9 cellular contexts compared by ENCODE assay signal in the genomic region with DNA sequence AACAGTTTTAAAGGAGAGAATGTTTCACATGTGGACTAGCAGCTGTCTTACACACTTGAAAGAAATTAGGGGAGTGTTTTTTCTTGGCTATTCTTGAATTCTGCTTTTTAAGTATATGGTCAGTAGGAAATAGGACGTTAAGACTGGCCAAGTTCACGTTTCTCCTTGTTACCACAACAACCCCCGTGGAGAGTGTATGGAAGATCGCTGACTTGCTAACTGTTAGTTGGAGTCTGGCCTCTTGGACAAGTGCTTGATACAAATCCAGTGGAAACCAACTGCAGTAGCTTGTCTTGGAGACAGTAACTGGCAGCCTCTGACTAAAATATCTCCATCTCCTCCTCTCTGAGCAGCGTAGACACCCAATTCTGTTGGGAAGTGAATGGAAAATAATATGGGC. TPM values are rescaled to one million over a fixed set of nuclear protein-coding genes. Genes with fewer than 3 reads are reported as not detected.
DNase-seq lines count a peak whose midpoint lies in the region; ATAC-seq and TF ChIP-seq lines count a peak whose summit lies in the region.
"Had no signal": no experiment of that assay in that cellular context is flagged by ENCODE, and none has a peak within 500 bp of the region (broad histone marks: within the 10 kb centered on the region; RNA-seq: fewer than 3 reads in every experiment).

No MANE protein-coding gene starts in this region.

- H4K20me1 ChIP-seq in H9 (ENCODE audit: control insufficient read depth, insufficient read depth, insufficient read length) = no peaks in the 10 kb centered on the region

- H2BK5ac ChIP-seq in mesenchymal stem cell (ENCODE audit: low read depth, low read length, poor library complexity, severe bottlenecking) (no peak overlapping the region), H9 (ENCODE audit: insufficient read length, low read length) (no peak overlapping the region)

- intact Hi-C loops in activated naive CD4-positive, alpha-beta T cell treated with anti-CD3 and anti-CD28 coated beads for 36 hours (cut with micrococcal nuclease) = loop anchor here (1.0 to 10.0 kb wide), 10 partner anchors 21 to 1706 kb away; a partner anchor contains a TSS

- TF ChIP-seq POLR2A in upper lobe of left lung (IDR thresholded peaks at IDR 0.05) = no peak

- CTCF ChIA-PET in activated naive CD4-positive, alpha-beta T cell treated with anti-CD3 and anti-CD28 coated beads for 36 hours (lab: Charles Lee) = interaction anchor here (0.7 to 2.9 kb wide), 7 partner anchors 18 to 510 kb away, joined by 3 to 15 read pairs (median 4); no protein-coding TSS in a partner anchor

- peaks cover 9% of the 10 kb centered on the region for H3K27me3 Mint-ChIP-seq in activated naive CD4-positive, alpha-beta T cell treated with anti-CD3 and anti-CD28 coated beads for 36 hours (ENCODE audit: low read depth)
- H3K27me3 Mint-ChIP-seq in brain = peaks cover 22% of the 10 kb centered on the region
- H3K27me3 Mint-ChIP-seq in H9 (ENCODE audit: low read depth) = peaks cover 79% of the 10 kb centered on the region

- H4K91ac ChIP-seq in mesenchymal stem cell (ENCODE audit: low read length) (no peak overlapping the region), H9 (ENCODE audit: insufficient read length, low read depth, low read length) (no peak overlapping the region)

- H3K4ac ChIP-seq in mesenchymal stem cell (ENCODE audit: low read depth in 1 of 2, low read length in 2 of 2) (no peak overlapping the region), H9 (ENCODE audit: low read depth, low read length) (no peak overlapping the region)

- H3T11ph ChIP-seq in H9 (ENCODE audit: low read length) = no peak overlapping the region

- H3K36me3 ChIP-seq in mesenchymal stem cell (ENCODE audit: control insufficient read depth in 1 of 2, insufficient read depth in 2 of 2, low read depth in 1 of 2, low read length in 2 of 2) = no peaks in the 10 kb centered on the region
- no peaks in the 10 kb centered on the region for H3K36me3 ChIP-seq in upper lobe of left lung

- 19% methylated on average over 4 of the region's 5 CpGs for whole genome bisulfite sequencing in mesenchymal stem cell
- WGBS in upper lobe of left lung, 2 donors = 24 to 33% methylated on average over 5 of the region's 5 CpGs
- WGBS in H9 (ENCODE audit: extremely low coverage, insufficient read length, low lambda C conversion rate) = no CpG with 5 or more reads among the region's 5 CpGs

- peaks cover 43% of the 10 kb centered on the region for H3K4me1 Mint-ChIP-seq in activated naive CD4-positive, alpha-beta T cell treated with anti-CD3 and anti-CD28 coated beads for 36 hours (ENCODE audit: low read depth)
- H3K4me1 Mint-ChIP-seq in brain (peaks cover 48% of the 10 kb centered on the region), H9 (peaks cover 45 to 48% of the 10 kb centered on the region in 2 experiments)

- H2AK5ac ChIP-seq in mesenchymal stem cell (ENCODE audit: low read length, severe bottlenecking) (no peak overlapping the region), H9 (ENCODE audit: insufficient read length, low read length) (no peak overlapping the region)

- no peak for TF ChIP-seq EP300 in upper lobe of left lung (IDR thresholded peaks at IDR 0.05)

- H3K23ac ChIP-seq in mesenchymal stem cell (ENCODE audit: low read length in 2 of 2) (no peak overlapping the region), H9 (ENCODE audit: insufficient read length, low read depth, low read length) (no peak overlapping the region)

- H3K9ac ChIP-seq in mesenchymal stem cell (ENCODE audit: low read length) = peak overlapping the region; percentile 96
- no peak overlapping the region for H3K9ac ChIP-seq in H9 (ENCODE audit: extremely low read depth, insufficient read length, low read length)

- H2BK15ac ChIP-seq in mesenchymal stem cell (ENCODE audit: low read depth, poor library complexity, severe bottlenecking) (peak overlapping the region; percentile 68), H9 (ENCODE audit: low read depth, low read length) (no peak overlapping the region)

- H3K79me1 ChIP-seq in mesenchymal stem cell (replicated peaks; ENCODE audit: low read length, poor library complexity, severe bottlenecking) (peaks cover 4% of the 10 kb centered on the region), H9 (ENCODE audit: insufficient read depth, low read depth, low read length, poor library complexity, severe bottlenecking) (no peaks in the 10 kb centered on the region)

- H4K8ac ChIP-seq in mesenchymal stem cell (ENCODE audit: low read length) (no peak overlapping the region), H9 (replicated peaks; ENCODE audit: insufficient read length, low read depth, low read length) (no peak overlapping the region)

- no peak for DNase-seq in activated naive CD4-positive, alpha-beta T cell treated with anti-CD3 and anti-CD28 coated beads for 36 hours
- no peak for DNase-seq in activated naive CD4-positive, alpha-beta T cell treated with Interleukin-2 at 50 U/mL for 16 hours
- DNase-seq in mesenchymal stem cell (peak; percentile 54), upper lobe of left lung (no peak), H9 (no peak)

- H3K36me3 Mint-ChIP-seq in activated naive CD4-positive, alpha-beta T cell treated with anti-CD3 and anti-CD28 coated beads for 36 hours (ENCODE audit: low read depth) = no peaks in the 10 kb centered on the region
- no peaks in the 10 kb centered on the region for H3K36me3 Mint-ChIP-seq in brain
- no peaks in the 10 kb centered on the region for H3K36me3 Mint-ChIP-seq in H9 (ENCODE audit: insufficient read depth in 1 of 3, low read depth in 3 of 3)

- H2BK120ac ChIP-seq in mesenchymal stem cell (ENCODE audit: low read depth, low read length) (peak overlapping the region; percentile 15), H9 (ENCODE audit: low read depth, low read length, poor library complexity, severe bottlenecking) (no peak overlapping the region)

- H3K18ac ChIP-seq in mesenchymal stem cell (ENCODE audit: low read depth in 1 of 2, low read length in 2 of 2) (no peak overlapping the region), H9 (ENCODE audit: insufficient read length, low read depth, low read length) (no peak overlapping the region)

- H2BK12ac ChIP-seq in mesenchymal stem cell (ENCODE audit: low read length in 2 of 2) = no peak overlapping the region
- no peak overlapping the region for H2BK12ac ChIP-seq in H9 (ENCODE audit: insufficient read length, low read depth, low read length)

- ATAC-seq in upper lobe of left lung (ENCODE audit: low FRiP score in 2 of 2) (no peak), GM19395 (IDR thresholded peaks at IDR 0.05; ENCODE audit: unreplicated experiment) (no peak), HG03432 (IDR thresholded peaks at IDR 0.05; ENCODE audit: unreplicated experiment) (no peak)

- H3K56ac ChIP-seq in H9 (ENCODE audit: insufficient read length, low read depth, low read length) = no peak overlapping the region

- H3K27me3 ChIP-seq in mesenchymal stem cell (ENCODE audit: control insufficient read depth in 1 of 2, insufficient read depth in 1 of 2, low read length in 2 of 2) (no peaks in the 10 kb centered on the region), upper lobe of left lung (no peaks in the 10 kb centered on the region), H9 (ENCODE audit: insufficient read depth, low read length) (peaks cover 26% of the 10 kb centered on the region; the same call in 1 of the 2 replicates)

- no peaks in the 10 kb centered on the region for H3K9me3 Mint-ChIP-seq in activated naive CD4-positive, alpha-beta T cell treated with anti-CD3 and anti-CD28 coated beads for 36 hours
- no peaks in the 10 kb centered on the region for H3K9me3 Mint-ChIP-seq in brain
- H3K9me3 Mint-ChIP-seq in H9 = no peaks in the 10 kb centered on the region; a peak in 2 of 5 replicates
- H3K9me3 Mint-ChIP-seq: T-helper 1 cell treated with Interleukin-12 subunit alpha and Interleukin-12 subunit beta and Interleukin-4 antibody, amounts not matched to agents 30 μg/mL and 1 μg/mL, for 36 hours had no signal

- H3K4me3 Mint-ChIP-seq in activated naive CD4-positive, alpha-beta T cell treated with anti-CD3 and anti-CD28 coated beads for 36 hours = peak overlapping the region; percentile 92
- H3K4me3 Mint-ChIP-seq in brain (peak overlapping the region; percentile 88 to 95 (median 91)), H9 (peak overlapping the region in 1 of 2 experiments; percentile 96; a peak in 2 of 5 replicates)

- H3K23me2 ChIP-seq in H9 (ENCODE audit: insufficient read length, low read depth, low read length, poor library complexity, severe bottlenecking) = peaks cover 25% of the 10 kb centered on the region

- no peaks in the 10 kb centered on the region for H3K9me3 ChIP-seq in mesenchymal stem cell (ENCODE audit: control insufficient read depth, low read length)
- H3K9me3 ChIP-seq in upper lobe of left lung = no peaks in the 10 kb centered on the region
- no peaks in the 10 kb centered on the region for H3K9me3 ChIP-seq in H9 (ENCODE audit: control insufficient read depth, low read depth, low read length)

- TF ChIP-seq CTCF in brain (conservative IDR thresholded peaks at IDR 0.05) (no peak), upper lobe of left lung (IDR thresholded peaks at IDR 0.05) (no peak), H9 (conservative IDR thresholded peaks at IDR 0.05) (no peak)

- no peaks in the 10 kb centered on the region for H3K79me2 ChIP-seq in H9 (ENCODE audit: insufficient read depth, low read length)

- H3K14ac ChIP-seq in mesenchymal stem cell (ENCODE audit: low read length in 2 of 2) (no peak overlapping the region), H9 (ENCODE audit: insufficient read depth, low read length) (no peak overlapping the region)

- H3K4me3 ChIP-seq in mesenchymal stem cell (ENCODE audit: insufficient read depth in 1 of 2, low read depth in 1 of 2, low read length in 2 of 2) (peak overlapping the region in 1 of 2 experiments; percentile 85), upper lobe of left lung (peak overlapping the region in 3 of 4 donors; percentile 52 to 71 (median 56))

- H3K4me1 ChIP-seq in mesenchymal stem cell (ENCODE audit: control insufficient read depth, insufficient read depth, low read depth, low read length) = no peaks in the 10 kb centered on the region
- peaks cover 36 to 51% (median 46%) of the 10 kb centered on the region in 4 donors for H3K4me1 ChIP-seq in upper lobe of left lung
- H3K4me1 ChIP-seq in H9 (ENCODE audit: insufficient read depth, low read length) = peaks cover 12% of the 10 kb centered on the region; the same call in 1 of the 2 replicates

- no peak overlapping the region for H2BK20ac ChIP-seq in H9 (ENCODE audit: low read depth, low read length, poor library complexity, severe bottlenecking)

- no peak overlapping the region for H3K27ac Mint-ChIP-seq in activated naive CD4-positive, alpha-beta T cell treated with anti-CD3 and anti-CD28 coated beads for 36 hours
- H3K27ac Mint-ChIP-seq in brain = peak overlapping the region; percentile 92 to 98 (median 97)
- no peak overlapping the region for H3K27ac Mint-ChIP-seq in H9

- H2AFZ ChIP-seq in mesenchymal stem cell (ENCODE audit: low read depth, low read length) (no peak overlapping the region), H9 (ENCODE audit: low read length) (no peak overlapping the region)

- H3K4me2 ChIP-seq in mesenchymal stem cell (ENCODE audit: low read length, poor library complexity, severe bottlenecking) (no peak overlapping the region), H9 (ENCODE audit: insufficient read depth, insufficient read length, low read length) (no peak overlapping the region)

- H3K27ac ChIP-seq in mesenchymal stem cell (ENCODE audit: low read length, poor library complexity, severe bottlenecking) (peak overlapping the region; percentile 69), upper lobe of left lung (peak overlapping the region; percentile 83 to 89 (median 85)), H9 (ENCODE audit: insufficient read length, low read depth, low read length) (no peak overlapping the region)

- no peak overlapping the region for H4K5ac ChIP-seq in H9 (ENCODE audit: insufficient read length, low read depth, low read length)

RNA-seq across cellular contexts. Expression of a gene that starts 3.8 kb away (rescaled TPM):
- total RNA-seq in activated naive CD4-positive, alpha-beta T cell treated with anti-CD3 and anti-CD28 coated beads for 36 hours = 1 to 10 TPM in 1 of 2 experiments, under 1 TPM in 1; 0.98 to 1.1 TPM
- 4.1 TPM for polyA plus RNA-seq in brain (ENCODE audit: insufficient read depth, low read depth, low replicate concordance)
- polyA plus RNA-seq in mesenchymal stem cell (2013, experiment 1 of 2) = 5.0 TPM
- 4.9 TPM for polyA plus RNA-seq in mesenchymal stem cell (2013, experiment 2 of 2)
- total RNA-seq in upper lobe of left lung (10 to 100 TPM; 33.5 to 94.3 (median 44.9) TPM), H9 (2021) (0.35 and 0.70 TPM in 2 replicates)

Comparison
In these comparisons a context has a peak if more than half of its experiments do, and no peak if none do; other contexts are left out.
1. H3K27ac Mint-ChIP-seq: peak in brain (5 of 5); none in activated naive CD4-positive, alpha-beta T cell treated with anti-CD3 and anti-CD28 coated beads for 36 hours (single experiment) and H9 (0 of 3).
2. RNA of a gene that starts 3.8 kb away (total RNA-seq): 33.5 to 94.3 TPM in upper lobe of left lung; 0.98 to 1.1 TPM in activated naive CD4-positive, alpha-beta T cell treated with anti-CD3 and anti-CD28 coated beads for 36 hours and 0.35 to 0.70 TPM in H9; every median in the first group is over 10 times any median in the second.